ENCODE assay signal across 8 cellular contexts in the genomic region with DNA sequence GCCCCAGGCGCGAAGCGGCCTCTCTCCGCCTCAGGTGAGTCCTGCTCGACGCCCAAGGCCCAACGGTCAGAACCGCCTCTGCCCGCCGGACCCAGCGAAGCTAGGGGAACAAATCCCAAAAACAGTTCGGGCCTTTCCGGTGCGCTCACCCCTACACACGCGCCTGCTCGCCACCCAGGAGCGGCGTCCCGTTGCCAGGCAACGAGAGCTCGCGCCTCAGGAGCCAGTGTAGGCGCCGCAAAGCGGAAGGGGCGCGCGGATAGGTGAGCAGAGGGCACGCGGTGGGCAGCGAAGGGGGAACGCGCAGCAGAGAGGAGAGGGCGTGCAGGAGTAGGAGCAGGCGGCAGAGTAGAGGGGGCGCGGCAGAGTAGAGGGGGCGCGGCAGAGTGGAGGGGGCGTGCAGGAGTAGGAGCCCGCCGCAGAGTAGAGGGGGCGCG. TPM values are rescaled to one million over a fixed set of nuclear protein-coding genes. Genes with fewer than 3 reads are reported as not detected.
A peak's percentile ranks its signal among the peaks of the same experiment; 100 is the strongest.
DNase-seq lines count a peak whose midpoint lies in the region; ATAC-seq and FAIRE-seq lines count a peak whose summit lies in the region.

A gene (minus strand): TSS at position 193 of the 437 bp plus-strand sequence. CDS start 4,154 bp downstream, outside the sequence.
A gene with protein sequence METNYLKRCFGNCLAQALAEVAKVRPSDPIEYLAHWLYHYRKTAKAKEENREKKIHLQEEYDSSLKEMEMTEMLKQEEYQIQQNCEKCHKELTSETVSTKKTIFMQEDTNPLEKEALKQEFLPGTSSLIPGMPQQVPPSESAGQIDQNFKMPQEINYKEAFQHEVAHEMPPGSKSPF (plus strand): TSS at position 219 of the 437 bp plus-strand sequence. CDS start 5,663 bp downstream, outside the sequence.

- H3K9me3 ChIP-seq in adipocyte (ENCODE audit: control insufficient read depth, low read length) (peaks cover 4% of the 10 kb centered on the region), iPS-20b (ENCODE audit: insufficient read depth, low read depth, low read length) (no peaks in the 10 kb centered on the region), small intestine (ENCODE audit: control insufficient read depth, low read depth) (no peaks in the 10 kb centered on the region)

- H3K36me3 ChIP-seq in adipocyte (ENCODE audit: control insufficient read depth, insufficient read depth, low read length, severe bottlenecking) (no peaks in the 10 kb centered on the region), iPS-20b (ENCODE audit: insufficient read depth, low read depth, low read length) (no peaks in the 10 kb centered on the region), small intestine (ENCODE audit: control insufficient read depth in 2 of 2, insufficient read depth in 2 of 2, low read length in 2 of 2) (no peaks in the 10 kb centered on the region)

- no peak for FAIRE-seq in small intestine (lab: Jason Lieb, UNC)

- H3K9ac ChIP-seq in adipocyte (ENCODE audit: low read length) (no peak within 1 kb of the TSS), iPS-20b (ENCODE audit: low read depth, low read length) (peak within 1 kb of the TSS; percentile 71; the same call in 1 of the 2 replicates)

- peaks cover 27% of the 10 kb centered on the region for H3K27me3 ChIP-seq in adipocyte (replicated peaks; ENCODE audit: control insufficient read depth, insufficient read depth, low read length)
- H3K27me3 ChIP-seq in iPS-20b (ENCODE audit: insufficient read depth, low read length): peaks cover 18% of the 10 kb centered on the region
- peaks cover 0 to 8% of the 10 kb centered on the region in 2 donors for H3K27me3 ChIP-seq in small intestine (ENCODE audit: control insufficient read depth in 2 of 2, insufficient read depth in 2 of 2, low read length in 2 of 2)

- 1 to 5% (median 2%) methylated on average over 39 to 45 of the region's 45 CpGs for WGBS in small intestine, 3 donors

- ATAC-seq in HG02678 (IDR thresholded peaks at IDR 0.05; ENCODE audit: unreplicated experiment) (peak; percentile 85), HG02970 (IDR thresholded peaks at IDR 0.05; ENCODE audit: low FRiP score, unreplicated experiment) (no peak)

- no peak within 1 kb of the TSS for H3K27ac ChIP-seq in iPS-20b (ENCODE audit: low read length)
- no peak within 1 kb of the TSS for H3K27ac ChIP-seq in small intestine (ENCODE audit: low read depth in 1 of 2, low read length in 1 of 2)

- H3K4me1 ChIP-seq in adipocyte (ENCODE audit: control insufficient read depth, insufficient read depth, low read length) (no peaks in the 10 kb centered on the region), iPS-20b (ENCODE audit: insufficient read depth, low read length) (peaks cover 5% of the 10 kb centered on the region; the same call in 1 of the 2 replicates), small intestine (ENCODE audit: control insufficient read depth in 2 of 2, insufficient read depth in 1 of 2, low read depth in 1 of 2, low read length in 1 of 2) (peaks cover 0 to 3% of the 10 kb centered on the region in 2 donors)

- H3K4me3 ChIP-seq in adipocyte (ENCODE audit: low read length): peak within 1 kb of the TSS; percentile 54
- peak within 1 kb of the TSS; percentile 59 for H3K4me3 ChIP-seq in iPS-20b (ENCODE audit: low read length)
- H3K4me3 ChIP-seq in small intestine (ENCODE audit: low read depth in 1 of 2, low read length in 2 of 2): peak within 1 kb of the TSS; percentile 23 to 42

- DNase-seq in DMS79 treated with DMSO at 0.1 percent for 48 hours (lab: John Stamatoyannopoulos, UW) (peak; percentile 50), NCI-H524 treated with DMSO at 0.1 percent for 48 hours (lab: John Stamatoyannopoulos, UW) (peak; percentile 36), adipocyte (ENCODE audit: low read depth) (peak; percentile 43), small intestine (peak; percentile 53), SKM-1 treated with dmso at 0.1 percent for 144 hours (lab: John Stamatoyannopoulos, UW; ENCODE audit: unreplicated experiment) (no peak)

RNA-seq across cellular contexts. Expression of the first gene that starts in this region (rescaled TPM):
- polyA plus RNA-seq in small intestine: not detected

RNA-seq across cellular contexts. Expression of the second gene that starts in this region (rescaled TPM):
- polyA plus RNA-seq in small intestine: 1 to 10 TPM in 1 of 3 donors, not detected in 2; 1.4 TPM
